ENCODE assay signal across 1 cellular context in genomic region chr1:244652699-244653438, GRCh38.
A peak's percentile ranks its signal among the peaks of the same experiment; 100 is the strongest.
TF ChIP-seq lines count a peak whose summit lies in the region.

Gene DESI2, plus strand, starts transcription at chr1:244653126. Its CDS starts 188 bp downstream, at chr1:244653314.

TF ChIP-seq in HEK293, 187 proteins besides CTCF, POLR2A, EP300 and RAD21 (continued from another document and continues in another):
- TF ChIP-seq PATZ1 (tag by site-specific recombination; IDR thresholded peaks at IDR 0.05) (peak; percentile 87), ZNF707 (tag by site-specific recombination; IDR thresholded peaks at IDR 0.05) (no peak), ZNF585B (tag by site-specific recombination; IDR thresholded peaks at IDR 0.05) (no peak), ZNF76 (tag by site-specific recombination; IDR thresholded peaks at IDR 0.05; ENCODE audit: borderline replicate concordance, low read depth) (peak; percentile 100), SP7 (tag by site-specific recombination; IDR thresholded peaks at IDR 0.05) (peak; percentile 24), ZNF433 (tag by site-specific recombination; IDR thresholded peaks at IDR 0.05; ENCODE audit: low read depth) (no peak), ZNF426 (tag by site-specific recombination; IDR thresholded peaks at IDR 0.05) (no peak), HOXC10 (CRISPR knock-in tag; IDR thresholded peaks at IDR 0.05) (peak; percentile 38; the same call in 1 of the 2 replicates), ZNF174 (tag by site-specific recombination; IDR thresholded peaks at IDR 0.05) (no peak), ZSCAN30 (tag by site-specific recombination; IDR thresholded peaks at IDR 0.05) (peak; percentile 98), SCRT1 (tag by site-specific recombination; IDR thresholded peaks at IDR 0.05; ENCODE audit: borderline replicate concordance) (no peak), ZNF560 (tag by site-specific recombination; IDR thresholded peaks at IDR 0.05; ENCODE audit: borderline replicate concordance) (no peak), ZBTB6 (tag by site-specific recombination; IDR thresholded peaks at IDR 0.05) (peak; percentile 47; the same call in 1 of the 2 replicates), KLF16 (tag by site-specific recombination; IDR thresholded peaks at IDR 0.05) (peak; percentile 60; the same call in 1 of the 2 replicates), SP3 (tag by site-specific recombination; IDR thresholded peaks at IDR 0.05) (peak; percentile 99), ZNF677 (tag by site-specific recombination; IDR thresholded peaks at IDR 0.05) (0 out of 2 replicates have a peak, but pooled peaks have one; percentile 50), MEIS1 (CRISPR knock-in tag; IDR thresholded peaks at IDR 0.05; ENCODE audit: borderline replicate concordance) (no peak), ZNF670 (tag by site-specific recombination; IDR thresholded peaks at IDR 0.05; ENCODE audit: low read depth) (no peak), ZFP69B (tag by site-specific recombination; IDR thresholded peaks at IDR 0.05) (peak; percentile 46; the same call in 1 of the 2 replicates), ZNF610 (tag by site-specific recombination; IDR thresholded peaks at IDR 0.05; ENCODE audit: borderline replicate concordance) (peak; percentile 70; the same call in 1 of the 2 replicates), ZNF776 (tag by site-specific recombination; IDR thresholded peaks at IDR 0.05; ENCODE audit: borderline replicate concordance) (no peak), ZNF792 (tag by site-specific recombination; IDR thresholded peaks at IDR 0.05) (peak; percentile 75; the same call in 1 of the 2 replicates), ZNF561 (tag by site-specific recombination; IDR thresholded peaks at IDR 0.05; ENCODE audit: borderline replicate concordance) (peak; percentile 97), ZNF830 (tag by site-specific recombination; IDR thresholded peaks at IDR 0.05; ENCODE audit: low read depth) (no peak), ZFP3 (tag by site-specific recombination; IDR thresholded peaks at IDR 0.05; ENCODE audit: low read depth) (no peak), OSR2 (tag by site-specific recombination; IDR thresholded peaks at IDR 0.05) (peak; percentile 36), ZNF366 (tag by site-specific recombination; conservative IDR thresholded peaks at IDR 0.05) (no peak), ZNF596 (tag by site-specific recombination; IDR thresholded peaks at IDR 0.05) (no peak), ZNF600 (tag by site-specific recombination; IDR thresholded peaks at IDR 0.05) (peak; percentile 33; the same call in 1 of the 2 replicates), ZNF37A (tag by site-specific recombination; IDR thresholded peaks at IDR 0.05) (0 out of 2 replicates have a peak, but pooled peaks have one; percentile 4), ZNF692 (tag by site-specific recombination; IDR thresholded peaks at IDR 0.05) (peak; percentile 66), ATF2 (tag by site-specific recombination; IDR thresholded peaks at IDR 0.05; ENCODE audit: low read depth) (no peak), ZNF704 (tag by site-specific recombination; IDR thresholded peaks at IDR 0.05) (no peak), HIC1 (tag by site-specific recombination; IDR thresholded peaks at IDR 0.05) (no peak)
- TF ChIP-seq, protein P1, sequence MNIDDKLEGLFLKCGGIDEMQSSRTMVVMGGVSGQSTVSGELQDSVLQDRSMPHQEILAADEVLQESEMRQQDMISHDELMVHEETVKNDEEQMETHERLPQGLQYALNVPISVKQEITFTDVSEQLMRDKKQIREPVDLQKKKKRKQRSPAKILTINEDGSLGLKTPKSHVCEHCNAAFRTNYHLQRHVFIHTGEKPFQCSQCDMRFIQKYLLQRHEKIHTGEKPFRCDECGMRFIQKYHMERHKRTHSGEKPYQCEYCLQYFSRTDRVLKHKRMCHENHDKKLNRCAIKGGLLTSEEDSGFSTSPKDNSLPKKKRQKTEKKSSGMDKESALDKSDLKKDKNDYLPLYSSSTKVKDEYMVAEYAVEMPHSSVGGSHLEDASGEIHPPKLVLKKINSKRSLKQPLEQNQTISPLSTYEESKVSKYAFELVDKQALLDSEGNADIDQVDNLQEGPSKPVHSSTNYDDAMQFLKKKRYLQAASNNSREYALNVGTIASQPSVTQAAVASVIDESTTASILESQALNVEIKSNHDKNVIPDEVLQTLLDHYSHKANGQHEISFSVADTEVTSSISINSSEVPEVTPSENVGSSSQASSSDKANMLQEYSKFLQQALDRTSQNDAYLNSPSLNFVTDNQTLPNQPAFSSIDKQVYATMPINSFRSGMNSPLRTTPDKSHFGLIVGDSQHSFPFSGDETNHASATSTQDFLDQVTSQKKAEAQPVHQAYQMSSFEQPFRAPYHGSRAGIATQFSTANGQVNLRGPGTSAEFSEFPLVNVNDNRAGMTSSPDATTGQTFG (tag by site-specific recombination; IDR thresholded peaks at IDR 0.05; ENCODE audit: borderline replicate concordance) = no peak
- TF ChIP-seq, protein P2, sequence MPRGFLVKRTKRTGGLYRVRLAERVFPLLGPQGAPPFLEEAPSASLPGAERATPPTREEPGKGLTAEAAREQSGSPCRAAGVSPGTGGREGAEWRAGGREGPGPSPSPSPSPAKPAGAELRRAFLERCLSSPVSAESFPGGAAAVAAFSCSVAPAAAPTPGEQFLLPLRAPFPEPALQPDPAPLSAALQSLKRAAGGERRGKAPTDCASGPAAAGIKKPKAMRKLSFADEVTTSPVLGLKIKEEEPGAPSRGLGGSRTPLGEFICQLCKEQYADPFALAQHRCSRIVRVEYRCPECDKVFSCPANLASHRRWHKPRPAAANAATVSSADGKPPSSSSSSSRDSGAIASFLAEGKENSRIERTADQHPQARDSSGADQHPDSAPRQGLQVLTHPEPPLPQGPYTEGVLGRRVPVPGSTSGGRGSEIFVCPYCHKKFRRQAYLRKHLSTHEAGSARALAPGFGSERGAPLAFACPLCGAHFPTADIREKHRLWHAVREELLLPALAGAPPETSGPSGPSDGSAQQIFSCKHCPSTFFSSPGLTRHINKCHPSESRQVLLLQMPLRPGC (tag by site-specific recombination; IDR thresholded peaks at IDR 0.05) = peak; percentile 53; the same call in 1 of the 2 replicates
- TF ChIP-seq, protein P3, sequence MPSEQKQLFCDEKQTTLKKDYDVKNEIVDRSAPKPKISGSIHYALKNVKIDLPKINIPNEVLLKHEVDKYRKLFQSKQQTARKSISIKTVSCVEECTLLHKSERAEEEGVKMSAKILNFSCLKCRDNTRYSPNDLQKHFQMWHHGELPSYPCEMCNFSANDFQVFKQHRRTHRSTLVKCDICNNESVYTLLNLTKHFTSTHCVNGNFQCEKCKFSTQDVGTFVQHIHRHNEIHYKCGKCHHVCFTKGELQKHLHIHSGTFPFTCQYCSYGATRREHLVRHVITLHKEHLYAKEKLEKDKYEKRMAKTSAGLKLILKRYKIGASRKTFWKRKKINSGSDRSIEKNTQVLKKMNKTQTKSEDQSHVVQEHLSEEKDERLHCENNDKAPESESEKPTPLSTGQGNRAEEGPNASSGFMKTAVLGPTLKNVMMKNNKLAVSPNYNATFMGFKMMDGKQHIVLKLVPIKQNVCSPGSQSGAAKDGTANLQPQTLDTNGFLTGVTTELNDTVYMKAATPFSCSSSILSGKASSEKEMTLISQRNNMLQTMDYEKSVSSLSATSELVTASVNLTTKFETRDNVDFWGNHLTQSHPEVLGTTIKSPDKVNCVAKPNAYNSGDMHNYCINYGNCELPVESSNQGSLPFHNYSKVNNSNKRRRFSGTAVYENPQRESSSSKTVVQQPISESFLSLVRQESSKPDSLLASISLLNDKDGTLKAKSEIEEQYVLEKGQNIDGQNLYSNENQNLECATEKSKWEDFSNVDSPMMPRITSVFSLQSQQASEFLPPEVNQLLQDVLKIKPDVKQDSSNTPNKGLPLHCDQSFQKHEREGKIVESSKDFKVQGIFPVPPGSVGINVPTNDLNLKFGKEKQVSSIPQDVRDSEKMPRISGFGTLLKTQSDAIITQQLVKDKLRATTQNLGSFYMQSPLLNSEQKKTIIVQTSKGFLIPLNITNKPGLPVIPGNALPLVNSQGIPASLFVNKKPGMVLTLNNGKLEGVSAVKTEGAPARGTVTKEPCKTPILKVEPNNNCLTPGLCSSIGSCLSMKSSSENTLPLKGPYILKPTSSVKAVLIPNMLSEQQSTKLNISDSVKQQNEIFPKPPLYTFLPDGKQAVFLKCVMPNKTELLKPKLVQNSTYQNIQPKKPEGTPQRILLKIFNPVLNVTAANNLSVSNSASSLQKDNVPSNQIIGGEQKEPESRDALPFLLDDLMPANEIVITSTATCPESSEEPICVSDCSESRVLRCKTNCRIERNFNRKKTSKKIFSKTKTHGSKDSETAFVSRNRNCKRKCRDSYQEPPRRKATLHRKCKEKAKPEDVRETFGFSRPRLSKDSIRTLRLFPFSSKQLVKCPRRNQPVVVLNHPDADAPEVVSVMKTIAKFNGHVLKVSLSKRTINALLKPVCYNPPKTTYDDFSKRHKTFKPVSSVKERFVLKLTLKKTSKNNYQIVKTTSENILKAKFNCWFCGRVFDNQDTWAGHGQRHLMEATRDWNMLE (tag by site-specific recombination; conservative IDR thresholded peaks at IDR 0.05; ENCODE audit: low read depth) = no peak; the same call in 1 of the 2 replicates
- TF ChIP-seq, protein P4, sequence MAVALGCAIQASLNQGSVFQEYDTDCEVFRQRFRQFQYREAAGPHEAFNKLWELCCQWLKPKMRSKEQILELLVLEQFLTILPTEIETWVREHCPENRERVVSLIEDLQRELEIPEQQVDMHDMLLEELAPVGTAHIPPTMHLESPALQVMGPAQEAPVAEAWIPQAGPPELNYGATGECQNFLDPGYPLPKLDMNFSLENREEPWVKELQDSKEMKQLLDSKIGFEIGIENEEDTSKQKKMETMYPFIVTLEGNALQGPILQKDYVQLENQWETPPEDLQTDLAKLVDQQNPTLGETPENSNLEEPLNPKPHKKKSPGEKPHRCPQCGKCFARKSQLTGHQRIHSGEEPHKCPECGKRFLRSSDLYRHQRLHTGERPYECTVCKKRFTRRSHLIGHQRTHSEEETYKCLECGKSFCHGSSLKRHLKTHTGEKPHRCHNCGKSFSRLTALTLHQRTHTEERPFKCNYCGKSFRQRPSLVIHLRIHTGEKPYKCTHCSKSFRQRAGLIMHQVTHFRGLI (tag by site-specific recombination; IDR thresholded peaks at IDR 0.05) = 0 out of 2 replicates have a peak, but pooled peaks have one; percentile 16
